In the genomic region with DNA sequence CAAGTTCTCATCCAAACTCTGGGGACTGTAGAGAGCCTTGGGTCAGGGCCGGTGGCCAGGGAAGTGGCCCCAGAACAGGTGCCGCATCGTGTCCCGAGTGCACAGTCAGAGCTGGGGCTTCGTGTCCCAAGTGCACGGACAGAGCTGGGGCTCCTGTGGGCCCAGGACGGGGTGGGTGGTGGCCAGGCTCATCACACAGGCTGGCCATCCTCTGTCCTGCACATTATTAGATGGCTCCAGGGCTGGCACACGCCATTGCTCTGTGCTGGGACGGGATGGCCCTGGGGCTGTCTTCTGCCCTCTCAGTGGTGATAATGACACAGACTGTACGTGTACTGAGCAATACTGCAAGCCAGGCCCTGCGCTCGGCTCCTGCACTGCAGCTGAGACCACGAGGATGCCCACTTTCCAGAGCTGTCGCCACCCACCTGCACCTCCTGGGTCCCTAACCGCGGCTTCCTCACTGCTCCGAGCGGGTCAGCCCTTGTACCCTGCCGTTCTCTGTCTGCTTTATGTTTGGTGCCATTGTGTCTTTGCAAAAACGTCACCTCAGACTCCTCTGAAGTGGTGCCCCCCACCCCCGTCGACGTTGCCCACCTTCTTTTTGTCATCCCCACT, we compare ENCODE assay signal across 8 cellular contexts. TPM values are rescaled to one million over a fixed set of nuclear protein-coding genes. Genes with fewer than 3 reads are reported as not detected.
DNase-seq lines count a peak whose midpoint lies in the region; TF ChIP-seq lines count a peak whose summit lies in the region.

No MANE protein-coding gene starts in this region.

- H3K79me2 ChIP-seq in neural cell (replicated peaks; ENCODE audit: insufficient read depth, low read length) = peaks cover 56% of the 10 kb centered on the region

- H3K27me3 ChIP-seq in neural cell (ENCODE audit: insufficient read depth, low read depth, low read length) = no peaks in the 10 kb centered on the region

- peak overlapping the region; percentile 70 for H3K9ac ChIP-seq in neural cell (ENCODE audit: low read length)

- H3K9me3 Mint-ChIP-seq in dendritic cell treated with granulocyte-macrophage colony-stimulating factor and Interleukin-4, amounts not matched to agents 40 ng/mL and 50 ng/mL, for 4 days = no peaks in the 10 kb centered on the region

- no peak for TF ChIP-seq CTCF in AG10803 (conservative IDR thresholded peaks at IDR 0.05; ENCODE audit: low read length)
- TF ChIP-seq CTCF in LNCaP clone FGC (IDR thresholded peaks at IDR 0.05; ENCODE audit: control insufficient read depth, extremely low read depth, insufficient read depth) = no peak
- no peak for TF ChIP-seq CTCF in neural cell (IDR thresholded peaks at IDR 0.05; ENCODE audit: poor library complexity, severe bottlenecking)

- H3K9me3 ChIP-seq in neural cell (ENCODE audit: low read length) = no peaks in the 10 kb centered on the region

- H2AFZ ChIP-seq in neural cell (ENCODE audit: low read depth, low read length) = no peak overlapping the region

- TF ChIP-seq EP300 in neural cell (conservative IDR thresholded peaks at IDR 0.05; ENCODE audit: poor library complexity, severe bottlenecking) = no peak

- H3K9me2 ChIP-seq in neural cell (ENCODE audit: insufficient read depth, low read length) = no peaks in the 10 kb centered on the region

- H3K27ac Mint-ChIP-seq in dendritic cell treated with granulocyte-macrophage colony-stimulating factor and Interleukin-4, amounts not matched to agents 40 ng/mL and 50 ng/mL, for 4 days = peak overlapping the region; percentile 47

- H3K4me2 ChIP-seq in neural cell (ENCODE audit: low read length) = peak overlapping the region; percentile 84

- no peaks in the 10 kb centered on the region for H3K27me3 Mint-ChIP-seq in dendritic cell treated with granulocyte-macrophage colony-stimulating factor and Interleukin-4, amounts not matched to agents 40 ng/mL and 50 ng/mL, for 4 days

- H3K27ac ChIP-seq in neural cell (ENCODE audit: low read length) = no peak overlapping the region

- peak overlapping the region; percentile 68 for H3K4me3 ChIP-seq in AG10803 (ENCODE audit: low read length)
- H3K4me3 ChIP-seq in LNCaP clone FGC (ENCODE audit: low read depth, low read length) = peak overlapping the region; percentile 93
- H3K4me3 ChIP-seq in neural cell (ENCODE audit: low read length) = peak overlapping the region; percentile 90

- peak overlapping the region; percentile 80 for H3K4me3 Mint-ChIP-seq in dendritic cell treated with granulocyte-macrophage colony-stimulating factor and Interleukin-4, amounts not matched to agents 40 ng/mL and 50 ng/mL, for 4 days

- H3F3A ChIP-seq in neural cell (ENCODE audit: insufficient read depth, low read length, poor library complexity, severe bottlenecking) = no peaks in the 10 kb centered on the region

- peaks cover 28% of the 10 kb centered on the region for H4K20me1 ChIP-seq in neural cell (ENCODE audit: insufficient read depth)

- intact Hi-C loops in dendritic cell treated with granulocyte-macrophage colony-stimulating factor and Interleukin-4, amounts not matched to agents 40 ng/mL and 50 ng/mL, for 4 days (cut with micrococcal nuclease) = no loop called here

- H3K36me3 ChIP-seq in neural cell (ENCODE audit: insufficient read depth, low read length) = no peaks in the 10 kb centered on the region

- H3K36me3 Mint-ChIP-seq in dendritic cell treated with granulocyte-macrophage colony-stimulating factor and Interleukin-4, amounts not matched to agents 40 ng/mL and 50 ng/mL, for 4 days (ENCODE audit: low read depth) = peaks cover 39% of the 10 kb centered on the region

- TF ChIP-seq RAD21 in neural cell (conservative IDR thresholded peaks at IDR 0.05) = no peak

- H3K4me1 Mint-ChIP-seq in dendritic cell treated with granulocyte-macrophage colony-stimulating factor and Interleukin-4, amounts not matched to agents 40 ng/mL and 50 ng/mL, for 4 days (ENCODE audit: low read depth) = peaks cover 81% of the 10 kb centered on the region

- DNase-seq in AG10803 (ENCODE audit: low read depth) (no peak), LNCaP clone FGC (ENCODE audit: low read depth) (no peak), NCI-H510A treated with DMSO at 0.1 percent for 48 hours (lab: John Stamatoyannopoulos, UW) (no peak), foreskin melanocyte (no peak), kidney tubule cell (ENCODE audit: low spot score) (no peak), NCI-H2029 (lab: John Stamatoyannopoulos, UW) (no peak)

TF ChIP-seq in neural cell, 6 proteins besides CTCF, POLR2A, EP300 and RAD21:
- no peak for TF ChIP-seq EZH2 (IDR thresholded peaks at IDR 0.05; ENCODE audit: borderline replicate concordance, insufficient read depth, low read length, poor library complexity, severe bottlenecking)
- TF ChIP-seq MXI1 (conservative IDR thresholded peaks at IDR 0.05; ENCODE audit: poor library complexity, severe bottlenecking) = no peak
- no peak for TF ChIP-seq POLR2AphosphoS5 (IDR thresholded peaks at IDR 0.05)
- no peak for TF ChIP-seq SMC3 (conservative IDR thresholded peaks at IDR 0.05; ENCODE audit: poor library complexity)
- no peak for TF ChIP-seq TAF1 (IDR thresholded peaks at IDR 0.05; ENCODE audit: low read depth)
- TF ChIP-seq, protein P1, sequence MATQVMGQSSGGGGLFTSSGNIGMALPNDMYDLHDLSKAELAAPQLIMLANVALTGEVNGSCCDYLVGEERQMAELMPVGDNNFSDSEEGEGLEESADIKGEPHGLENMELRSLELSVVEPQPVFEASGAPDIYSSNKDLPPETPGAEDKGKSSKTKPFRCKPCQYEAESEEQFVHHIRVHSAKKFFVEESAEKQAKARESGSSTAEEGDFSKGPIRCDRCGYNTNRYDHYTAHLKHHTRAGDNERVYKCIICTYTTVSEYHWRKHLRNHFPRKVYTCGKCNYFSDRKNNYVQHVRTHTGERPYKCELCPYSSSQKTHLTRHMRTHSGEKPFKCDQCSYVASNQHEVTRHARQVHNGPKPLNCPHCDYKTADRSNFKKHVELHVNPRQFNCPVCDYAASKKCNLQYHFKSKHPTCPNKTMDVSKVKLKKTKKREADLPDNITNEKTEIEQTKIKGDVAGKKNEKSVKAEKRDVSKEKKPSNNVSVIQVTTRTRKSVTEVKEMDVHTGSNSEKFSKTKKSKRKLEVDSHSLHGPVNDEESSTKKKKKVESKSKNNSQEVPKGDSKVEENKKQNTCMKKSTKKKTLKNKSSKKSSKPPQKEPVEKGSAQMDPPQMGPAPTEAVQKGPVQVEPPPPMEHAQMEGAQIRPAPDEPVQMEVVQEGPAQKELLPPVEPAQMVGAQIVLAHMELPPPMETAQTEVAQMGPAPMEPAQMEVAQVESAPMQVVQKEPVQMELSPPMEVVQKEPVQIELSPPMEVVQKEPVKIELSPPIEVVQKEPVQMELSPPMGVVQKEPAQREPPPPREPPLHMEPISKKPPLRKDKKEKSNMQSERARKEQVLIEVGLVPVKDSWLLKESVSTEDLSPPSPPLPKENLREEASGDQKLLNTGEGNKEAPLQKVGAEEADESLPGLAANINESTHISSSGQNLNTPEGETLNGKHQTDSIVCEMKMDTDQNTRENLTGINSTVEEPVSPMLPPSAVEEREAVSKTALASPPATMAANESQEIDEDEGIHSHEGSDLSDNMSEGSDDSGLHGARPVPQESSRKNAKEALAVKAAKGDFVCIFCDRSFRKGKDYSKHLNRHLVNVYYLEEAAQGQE (IDR thresholded peaks at IDR 0.05; ENCODE audit: borderline replicate concordance) = no peak

RNA-seq across cellular contexts. Expression of gene FBRSL1, which starts 1.9 kb away (rescaled TPM):
- polyA plus RNA-seq in neural cell = 11.9 and 37.0 TPM in 2 replicates
- polyA minus RNA-seq in neural cell = 19.3 and 23.6 TPM in 2 replicates
